1 cellular context compared by ENCODE assay signal in genomic region chr5:50489491-50489890, GRCh38. TPM values are rescaled to one million over a fixed set of nuclear protein-coding genes. Genes with fewer than 3 reads are reported as not detected.
"Had no signal": no experiment of that assay in that cellular context is flagged by ENCODE, and none has a peak within 500 bp of the region (broad histone marks: within the 10 kb centered on the region; RNA-seq: fewer than 3 reads in every experiment).

No MANE protein-coding gene starts in this region.

RNA-seq across cellular contexts. Expression of gene EMB, which starts 48.4 kb away (rescaled TPM):
- total RNA-seq: pulmonary artery endothelial cell had no signal
